In genomic region chr15:57334257-57334656, GRCh38 we compare ENCODE assay signal across 15 cellular contexts. TPM values are rescaled to one million over a fixed set of nuclear protein-coding genes. Genes with fewer than 3 reads are reported as not detected.
DNase-seq lines count a peak whose midpoint lies in the region; ATAC-seq and TF ChIP-seq lines count a peak whose summit lies in the region.
"Had no signal": no experiment of that assay in that cellular context is flagged by ENCODE, and none has a peak within 500 bp of the region (broad histone marks: within the 10 kb centered on the region; RNA-seq: fewer than 3 reads in every experiment).

No MANE protein-coding gene starts in this region.

- H3K4me2 ChIP-seq in fibroblast of lung (ENCODE audit: extremely low read depth, insufficient read depth, low read length), result no peak overlapping the region

- H3K9me3 ChIP-seq in fibroblast of lung (ENCODE audit: control insufficient read depth, insufficient read depth, low read depth, low read length), result no peaks in the 10 kb centered on the region

- POLR2A ChIA-PET in RWPE1 (lab: Yijun Ruan, JAX; ENCODE audit: low non-redundant PET), result no interaction called here

- DNase-seq in H4 (ENCODE audit: low spot score), result peak; percentile 50
- peak; percentile 59 for DNase-seq in RWPE1 (ENCODE audit: low spot score)
- DNase-seq in fibroblast of lung (ENCODE audit: low read depth in 2 of 2), result peak; percentile 22 to 55
- no peak for DNase-seq in omental fat pad (ENCODE audit: low spot score)
- DNase-seq in cerebellar nuclear complex (lab: John Stamatoyannopoulos, UW), result no peak
- no peak for DNase-seq in stimulated activated CD4-positive, alpha-beta T cell treated with anti-CD3 and anti-CD28 coated beads, Interleukin-1b, Interleukin-23, amount 100 ng/mL, for 48 hours
- no peak for DNase-seq in ACHN
- DNase-seq: activated CD4-positive, alpha-beta T cell treated with anti-CD3 and anti-CD28 coated beads for 48 hours; CD4-positive, alpha-beta memory T cell; H7; NCI-H2029 treated with DMSO at 0.1 percent for 48 hours had no signal

- no peaks in the 10 kb centered on the region for H3K36me3 ChIP-seq in fibroblast of lung (ENCODE audit: control insufficient read depth, insufficient read depth, low read length)

- H3K79me2 ChIP-seq in fibroblast of lung (ENCODE audit: control insufficient read depth, insufficient read depth, low read length), result no peaks in the 10 kb centered on the region

- no peak overlapping the region for H3K9ac ChIP-seq in fibroblast of lung (ENCODE audit: insufficient read depth, low read length)

- no peak overlapping the region for H3K27ac ChIP-seq in RWPE1
- H3K27ac ChIP-seq in fibroblast of lung (ENCODE audit: insufficient read depth, low read length), result no peak overlapping the region
- H3K27ac ChIP-seq: epithelial cell of prostate had no signal

- in situ Hi-C loops in ACHN (cut with HindIII; ENCODE audit: low pct_ligation_motif_present, low pct_unique_long_range_greater_than_20kb, low sequenced_read_pairs), result loop anchor here (25.0 kb wide), 1 partner anchor 203 kb away; no protein-coding TSS in a partner anchor

- CTCF ChIA-PET in RWPE1 (lab: Yijun Ruan, JAX), result interaction anchor here (1.0 kb wide), 1 partner anchor 28 kb away, joined by 3 read pairs; no protein-coding TSS in a partner anchor

- no peaks in the 10 kb centered on the region for H4K20me1 ChIP-seq in fibroblast of lung (ENCODE audit: control insufficient read depth, extremely low read depth, insufficient read depth, low read length)

- no peaks in the 10 kb centered on the region for H3K4me1 ChIP-seq in fibroblast of lung (ENCODE audit: control insufficient read depth, extremely low read depth, insufficient read depth, low read length)

- ATAC-seq in omental fat pad (ENCODE audit: low FRiP score), result peak; percentile 77
- ATAC-seq in GM18519 (IDR thresholded peaks at IDR 0.05; ENCODE audit: low FRiP score, unreplicated experiment), result no peak
- ATAC-seq: sciatic nerve had no signal

- H3K27me3 ChIP-seq in fibroblast of lung (ENCODE audit: control insufficient read depth, insufficient read depth, low read length), result no peaks in the 10 kb centered on the region

- H3K4me3 ChIP-seq in fibroblast of lung (replicated peaks in 1 of 4; ENCODE audit: control extremely low read depth in 1 of 4, insufficient read depth in 1 of 4, low read depth in 3 of 4, low read length in 4 of 4), result no peak overlapping the region

- no peak overlapping the region for H2AFZ ChIP-seq in fibroblast of lung (ENCODE audit: low read length)

- TF ChIP-seq CTCF in RWPE1 (conservative IDR thresholded peaks at IDR 0.05; ENCODE audit: low read depth) (no peak), fibroblast of lung (conservative IDR thresholded peaks at IDR 0.05 in 1 of 2, IDR thresholded peaks at IDR 0.05 in 1 of 2; ENCODE audit: low read depth in 1 of 2, low read length in 2 of 2) (no peak), omental fat pad (IDR thresholded peaks at IDR 0.05) (no peak)

RNA-seq across cellular contexts. Expression of gene CGNL1, which starts 42.0 kb away (rescaled TPM):
- 0.41 and 0.43 TPM in 2 replicates for total RNA-seq in H4 (2014; rRNA removed; shearing (Covaris generic))
- total RNA-seq in fibroblast of lung (4.4 and 6.1 TPM in 2 replicates), omental fat pad (10 to 100 TPM in 1 of 4 donors, 1 to 10 TPM in 3; 4.7 to 13.7 (median 7.3) TPM)
- polyA plus RNA-seq in fibroblast of lung, result 0.18 and 0.73 TPM in 2 replicates
- polyA plus RNA-seq in fibroblast of lung (2012), result 0.31 and 1.1 TPM in 2 replicates
- 0.27 and 1.9 TPM in 2 replicates for polyA minus RNA-seq in fibroblast of lung (ENCODE audit: low replicate concordance)
- total RNA-seq: activated T-helper 2 cell treated with anti-CD3 and anti-CD28 coated beads, Interferon-gamma antibody, Interleukin-2, Interleukin-4, amounts not matched to agents 10 μg/mL and 5 μg/mL and 100 μg/mL, durations not matched to agents 14 hours and 24 hours and 36 hours; CD4-positive, alpha-beta memory T cell had no signal
- polyA plus RNA-seq: CD4-positive, alpha-beta memory T cell had no signal

Comparison
In these comparisons a context has a peak if more than half of its experiments do, and no peak if none do; other contexts are left out.
1. DNase-seq: peak in H4 (single experiment), RWPE1 (single experiment) and fibroblast of lung (2 of 2); none in omental fat pad (single experiment), cerebellar nuclear complex (0 of 2), stimulated activated CD4-positive, alpha-beta T cell treated with anti-CD3 and anti-CD28 coated beads, Interleukin-1b, Interleukin-23, amount 100 ng/mL, for 48 hours (single experiment) and ACHN (single experiment).